Comparison of ENCODE assay signal across 14 cellular contexts in the genomic region with DNA sequence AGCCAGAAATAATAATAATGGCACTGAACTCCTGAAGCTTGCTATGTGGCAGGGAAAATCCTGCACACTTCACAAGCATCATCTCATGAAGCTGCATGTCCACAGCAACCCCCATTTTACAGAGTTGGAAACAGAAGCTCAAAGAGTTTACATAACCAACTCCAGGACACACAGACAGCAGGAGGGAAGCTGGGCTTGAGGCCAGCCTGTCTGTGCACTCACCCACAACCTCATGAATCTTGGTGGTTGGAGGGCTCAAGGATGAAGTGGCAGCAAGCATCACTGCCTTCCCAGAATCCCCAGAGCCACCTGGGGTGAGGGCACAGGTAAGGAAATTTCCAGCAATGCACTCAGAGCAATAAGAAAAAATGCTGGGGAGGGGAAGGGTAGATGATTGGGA.
DNase-seq lines count a peak whose midpoint lies in the region; TF ChIP-seq lines count a peak whose summit lies in the region.
"Had no signal": no experiment of that assay in that cellular context is flagged by ENCODE, and none has a peak within 500 bp of the region (broad histone marks: within the 10 kb centered on the region; RNA-seq: fewer than 3 reads in every experiment).

No MANE protein-coding gene starts in this region.

- no peaks in the 10 kb centered on the region for H3K4me1 ChIP-seq in left ventricle myocardium inferior

- intact Hi-C loops in dorsolateral prefrontal cortex (cut with DNase I), result no loop called here
- intact Hi-C loops in left ventricle myocardium inferior (cut with micrococcal nuclease), result no loop called here

- H3K4me3 ChIP-seq in MG63, result no peak overlapping the region
- no peak overlapping the region for H3K4me3 ChIP-seq in astrocyte of the cerebellum (ENCODE audit: low read depth, low read length)
- no peak overlapping the region for H3K4me3 ChIP-seq in dorsolateral prefrontal cortex
- H3K4me3 ChIP-seq in left ventricle myocardium inferior, result no peak overlapping the region

- H3K36me3 ChIP-seq in MG63 (no peaks in the 10 kb centered on the region), left ventricle myocardium inferior (no peaks in the 10 kb centered on the region)

- TF ChIP-seq CTCF in astrocyte of the cerebellum (IDR thresholded peaks at IDR 0.05; ENCODE audit: low read depth, low read length, missing control alignments), result no peak
- TF ChIP-seq CTCF in dorsolateral prefrontal cortex (IDR thresholded peaks at IDR 0.05 in 54 of 56, conservative IDR thresholded peaks at IDR 0.05 in 2 of 56; ENCODE audit: low read depth in 1 of 56, partially characterized antibody in 56 of 56), result no peak
- TF ChIP-seq CTCF in left ventricle myocardium inferior (IDR thresholded peaks at IDR 0.05; ENCODE audit: borderline replicate concordance), result no peak

- DNase-seq in MG63 (peak; percentile 33), astrocyte of the cerebellum (ENCODE audit: low read depth) (peak; percentile 48), dorsolateral prefrontal cortex (no peak), superior temporal gyrus (ENCODE audit: extremely low spot score) (peak; percentile 45), hepatic stellate cell (ENCODE audit: low spot score) (no peak), left ventricle myocardium inferior (no peak), NCI-H526 treated with DMSO at 0.1 percent for 48 hours (lab: John Stamatoyannopoulos, UW) (no peak)
- DNase-seq: ACHN; CD4-positive, alpha-beta T cell; MV-4-11; NCI-H1417 treated with DMSO at 0.1 percent for 48 hours; NCI-H2029; NCI-H2171 treated with DMSO at 0.1 percent for 48 hours; NCI-H510A treated with DMSO at 0.1 percent for 48 hours had no signal

- no peaks in the 10 kb centered on the region for H3K9me3 ChIP-seq in MG63
- no peaks in the 10 kb centered on the region for H3K9me3 ChIP-seq in left ventricle myocardium inferior (replicated peaks)

- H3K27ac ChIP-seq in dorsolateral prefrontal cortex, result peak overlapping the region in 50 of 59 donors; percentile 5 to 95 (median 68)
- H3K27ac ChIP-seq in left ventricle myocardium inferior (replicated peaks), result no peak overlapping the region

- H3K27me3 ChIP-seq in MG63, result no peaks in the 10 kb centered on the region
- no peaks in the 10 kb centered on the region for H3K27me3 ChIP-seq in dorsolateral prefrontal cortex
- peaks cover 37% of the 10 kb centered on the region for H3K27me3 ChIP-seq in left ventricle myocardium inferior (ENCODE audit: low read depth)

- in situ Hi-C loops in astrocyte of the cerebellum (cut with HindIII; ENCODE audit: low sequenced_read_pairs), result no loop called here

Comparison
In these comparisons a context has a peak if more than half of its experiments do, and no peak if none do; other contexts are left out.
1. DNase-seq: peak in MG63 (single experiment), astrocyte of the cerebellum (single experiment) and superior temporal gyrus (single experiment); none in dorsolateral prefrontal cortex (0 of 10), hepatic stellate cell (single experiment), left ventricle myocardium inferior (single experiment) and NCI-H526 treated with DMSO at 0.1 percent for 48 hours (single experiment).